ENCODE assay signal across 1 cellular context in genomic region chr9:136436055-136436634, GRCh38.
TF ChIP-seq lines count a peak whose summit lies in the region.

No MANE protein-coding gene starts in this region.

TF ChIP-seq in GM12878, 131 proteins besides CTCF, POLR2A, EP300 and RAD21:
- TF ChIP-seq IRF5 (IDR thresholded peaks at IDR 0.05; ENCODE audit: borderline replicate concordance) = no peak
- no peak for TF ChIP-seq NKRF (conservative IDR thresholded peaks at IDR 0.05)
- TF ChIP-seq ZNF384 (IDR thresholded peaks at IDR 0.05; ENCODE audit: borderline replicate concordance, low read depth, low read length) = no peak
- TF ChIP-seq KLF5 (IDR thresholded peaks at IDR 0.05; ENCODE audit: partially characterized antibody) = no peak
- TF ChIP-seq FOS (IDR thresholded peaks at IDR 0.05; ENCODE audit: borderline replicate concordance, extremely low read depth, insufficient read length) = no peak
- TF ChIP-seq STAT1 (conservative IDR thresholded peaks at IDR 0.05) = no peak
- TF ChIP-seq MEF2B (IDR thresholded peaks at IDR 0.05; ENCODE audit: partially characterized antibody, poor library complexity, severe bottlenecking) = no peak
- TF ChIP-seq ATF2 (IDR thresholded peaks at IDR 0.05; ENCODE audit: low read length) = no peak
- no peak for TF ChIP-seq NBN (IDR thresholded peaks at IDR 0.05)
- TF ChIP-seq RAD51 (IDR thresholded peaks at IDR 0.05) = no peak
- no peak for TF ChIP-seq SIN3A (IDR thresholded peaks at IDR 0.05; ENCODE audit: low read depth, low read length)
- TF ChIP-seq BMI1 (IDR thresholded peaks at IDR 0.05; ENCODE audit: borderline replicate concordance) = no peak
- no peak for TF ChIP-seq CEBPZ (IDR thresholded peaks at IDR 0.05; ENCODE audit: low read depth, low read length)
- TF ChIP-seq, protein P1, sequence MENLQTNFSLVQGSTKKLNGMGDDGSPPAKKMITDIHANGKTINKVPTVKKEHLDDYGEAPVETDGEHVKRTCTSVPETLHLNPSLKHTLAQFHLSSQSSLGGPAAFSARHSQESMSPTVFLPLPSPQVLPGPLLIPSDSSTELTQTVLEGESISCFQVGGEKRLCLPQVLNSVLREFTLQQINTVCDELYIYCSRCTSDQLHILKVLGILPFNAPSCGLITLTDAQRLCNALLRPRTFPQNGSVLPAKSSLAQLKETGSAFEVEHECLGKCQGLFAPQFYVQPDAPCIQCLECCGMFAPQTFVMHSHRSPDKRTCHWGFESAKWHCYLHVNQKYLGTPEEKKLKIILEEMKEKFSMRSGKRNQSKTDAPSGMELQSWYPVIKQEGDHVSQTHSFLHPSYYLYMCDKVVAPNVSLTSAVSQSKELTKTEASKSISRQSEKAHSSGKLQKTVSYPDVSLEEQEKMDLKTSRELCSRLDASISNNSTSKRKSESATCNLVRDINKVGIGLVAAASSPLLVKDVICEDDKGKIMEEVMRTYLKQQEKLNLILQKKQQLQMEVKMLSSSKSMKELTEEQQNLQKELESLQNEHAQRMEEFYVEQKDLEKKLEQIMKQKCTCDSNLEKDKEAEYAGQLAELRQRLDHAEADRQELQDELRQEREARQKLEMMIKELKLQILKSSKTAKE (IDR thresholded peaks at IDR 0.05; ENCODE audit: low read depth, poor library complexity, severe bottlenecking) = no peak
- no peak for TF ChIP-seq NR2F1 (conservative IDR thresholded peaks at IDR 0.05)
- no peak for TF ChIP-seq MYC (IDR thresholded peaks at IDR 0.05; ENCODE audit: insufficient read depth, insufficient read length, insufficient replicate concordance, low read length, severe bottlenecking)
- TF ChIP-seq, protein P2, sequence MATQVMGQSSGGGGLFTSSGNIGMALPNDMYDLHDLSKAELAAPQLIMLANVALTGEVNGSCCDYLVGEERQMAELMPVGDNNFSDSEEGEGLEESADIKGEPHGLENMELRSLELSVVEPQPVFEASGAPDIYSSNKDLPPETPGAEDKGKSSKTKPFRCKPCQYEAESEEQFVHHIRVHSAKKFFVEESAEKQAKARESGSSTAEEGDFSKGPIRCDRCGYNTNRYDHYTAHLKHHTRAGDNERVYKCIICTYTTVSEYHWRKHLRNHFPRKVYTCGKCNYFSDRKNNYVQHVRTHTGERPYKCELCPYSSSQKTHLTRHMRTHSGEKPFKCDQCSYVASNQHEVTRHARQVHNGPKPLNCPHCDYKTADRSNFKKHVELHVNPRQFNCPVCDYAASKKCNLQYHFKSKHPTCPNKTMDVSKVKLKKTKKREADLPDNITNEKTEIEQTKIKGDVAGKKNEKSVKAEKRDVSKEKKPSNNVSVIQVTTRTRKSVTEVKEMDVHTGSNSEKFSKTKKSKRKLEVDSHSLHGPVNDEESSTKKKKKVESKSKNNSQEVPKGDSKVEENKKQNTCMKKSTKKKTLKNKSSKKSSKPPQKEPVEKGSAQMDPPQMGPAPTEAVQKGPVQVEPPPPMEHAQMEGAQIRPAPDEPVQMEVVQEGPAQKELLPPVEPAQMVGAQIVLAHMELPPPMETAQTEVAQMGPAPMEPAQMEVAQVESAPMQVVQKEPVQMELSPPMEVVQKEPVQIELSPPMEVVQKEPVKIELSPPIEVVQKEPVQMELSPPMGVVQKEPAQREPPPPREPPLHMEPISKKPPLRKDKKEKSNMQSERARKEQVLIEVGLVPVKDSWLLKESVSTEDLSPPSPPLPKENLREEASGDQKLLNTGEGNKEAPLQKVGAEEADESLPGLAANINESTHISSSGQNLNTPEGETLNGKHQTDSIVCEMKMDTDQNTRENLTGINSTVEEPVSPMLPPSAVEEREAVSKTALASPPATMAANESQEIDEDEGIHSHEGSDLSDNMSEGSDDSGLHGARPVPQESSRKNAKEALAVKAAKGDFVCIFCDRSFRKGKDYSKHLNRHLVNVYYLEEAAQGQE (IDR thresholded peaks at IDR 0.05; ENCODE audit: low read depth, low read length) = no peak
- no peak for TF ChIP-seq TCF3 (IDR thresholded peaks at IDR 0.05; ENCODE audit: borderline replicate concordance, insufficient read depth, low read depth, low read length)
- TF ChIP-seq, protein P3, sequence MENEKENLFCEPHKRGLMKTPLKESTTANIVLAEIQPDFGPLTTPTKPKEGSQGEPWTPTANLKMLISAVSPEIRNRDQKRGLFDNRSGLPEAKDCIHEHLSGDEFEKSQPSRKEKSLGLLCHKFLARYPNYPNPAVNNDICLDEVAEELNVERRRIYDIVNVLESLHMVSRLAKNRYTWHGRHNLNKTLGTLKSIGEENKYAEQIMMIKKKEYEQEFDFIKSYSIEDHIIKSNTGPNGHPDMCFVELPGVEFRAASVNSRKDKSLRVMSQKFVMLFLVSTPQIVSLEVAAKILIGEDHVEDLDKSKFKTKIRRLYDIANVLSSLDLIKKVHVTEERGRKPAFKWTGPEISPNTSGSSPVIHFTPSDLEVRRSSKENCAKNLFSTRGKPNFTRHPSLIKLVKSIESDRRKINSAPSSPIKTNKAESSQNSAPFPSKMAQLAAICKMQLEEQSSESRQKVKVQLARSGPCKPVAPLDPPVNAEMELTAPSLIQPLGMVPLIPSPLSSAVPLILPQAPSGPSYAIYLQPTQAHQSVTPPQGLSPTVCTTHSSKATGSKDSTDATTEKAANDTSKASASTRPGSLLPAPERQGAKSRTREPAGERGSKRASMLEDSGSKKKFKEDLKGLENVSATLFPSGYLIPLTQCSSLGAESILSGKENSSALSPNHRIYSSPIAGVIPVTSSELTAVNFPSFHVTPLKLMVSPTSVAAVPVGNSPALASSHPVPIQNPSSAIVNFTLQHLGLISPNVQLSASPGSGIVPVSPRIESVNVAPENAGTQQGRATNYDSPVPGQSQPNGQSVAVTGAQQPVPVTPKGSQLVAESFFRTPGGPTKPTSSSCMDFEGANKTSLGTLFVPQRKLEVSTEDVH (IDR thresholded peaks at IDR 0.05; ENCODE audit: low read depth, partially characterized antibody) = no peak
